ENCODE assay signal across 8 cellular contexts in the genomic region with DNA sequence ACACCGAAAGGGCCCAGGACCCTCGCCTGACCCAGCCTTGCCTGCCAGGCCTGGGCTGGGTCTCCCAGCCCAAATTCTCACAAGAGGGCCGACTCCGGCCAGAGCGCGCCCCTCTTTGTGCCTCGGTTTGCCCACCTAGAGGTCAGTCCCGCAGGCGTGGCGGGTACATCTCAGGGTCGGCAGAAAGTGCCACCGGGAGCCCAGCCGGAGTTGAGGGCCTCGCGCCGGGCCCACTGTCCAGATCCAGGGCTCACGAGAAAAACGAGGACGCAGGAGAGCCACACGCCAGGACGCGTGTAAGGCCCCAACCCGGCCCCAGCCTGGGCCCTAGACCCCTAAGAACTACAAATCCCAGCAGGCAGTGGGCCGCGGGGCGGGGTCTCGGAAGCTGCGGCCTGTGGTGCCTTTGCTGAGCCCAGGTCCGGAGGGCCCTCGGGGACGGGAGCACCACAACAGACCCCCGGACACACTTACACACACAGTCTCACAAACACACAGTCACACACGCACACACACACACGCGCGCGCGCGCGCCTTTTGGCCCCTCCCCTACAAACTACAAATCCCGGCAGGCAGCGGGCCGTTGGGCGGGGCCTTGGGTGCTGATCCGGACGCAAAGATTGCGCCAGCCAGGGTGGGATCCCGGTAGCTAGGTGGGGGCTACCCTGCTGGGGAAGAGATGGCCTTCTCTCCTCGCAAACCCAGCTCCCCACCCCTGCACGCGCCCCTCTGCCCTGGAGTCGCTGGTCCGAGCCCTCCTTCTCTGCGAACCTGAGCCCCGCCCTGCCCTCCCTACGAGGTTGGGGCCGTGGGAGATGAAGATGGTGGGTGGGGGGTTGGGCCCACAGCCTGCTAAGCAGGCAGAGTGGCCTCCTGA. TPM values are rescaled to one million over a fixed set of nuclear protein-coding genes. Genes with fewer than 3 reads are reported as not detected.
DNase-seq lines count a peak whose midpoint lies in the region; ATAC-seq and TF ChIP-seq lines count a peak whose summit lies in the region.

Gene SH2D6 (plus strand): TSS at position 583 of the 877 bp plus-strand sequence. CDS start 10,752 bp downstream, outside the sequence.

- peak within 1 kb of the TSS; percentile 95 for H3K27ac Mint-ChIP-seq in activated CD4-positive, alpha-beta T cell treated with anti-CD3 and anti-CD28 coated beads for 36 hours

- H3K27me3 Mint-ChIP-seq in activated CD4-positive, alpha-beta T cell treated with anti-CD3 and anti-CD28 coated beads for 36 hours: no peaks in the 10 kb centered on the region

- intact Hi-C loops in activated CD4-positive, alpha-beta T cell treated with anti-CD3 and anti-CD28 coated beads for 36 hours (cut with DNase I, micrococcal nuclease): loop anchor here (1.0 to 10.0 kb wide), 8 partner anchors 19 to 961 kb away; partner anchors contain the start of genes ELMOD3 (in 2 of the 2), RETSAT (in 2 of the 2), GGCX (in 1 of the 2) and IMMT (in 1 of the 2)
- intact Hi-C loops in left colon (cut with DNase I, micrococcal nuclease): no loop called here

- H3K27ac ChIP-seq in cingulate gyrus (ENCODE audit: low read depth, low read length): peak within 1 kb of the TSS; percentile 99

- CTCF ChIA-PET in activated CD4-positive, alpha-beta T cell treated with anti-CD3 and anti-CD28 coated beads for 36 hours (lab: Charles Lee): interaction anchor here (0.6 to 12.3 kb wide), 9 partner anchors 10 to 134 kb away, joined by 3 to 205 read pairs (median 5); partner anchors contain the start of gene MAT2A

- peak within 1 kb of the TSS; percentile 80 for H3K4me3 ChIP-seq in AG10803 (ENCODE audit: low read length)

- peaks cover 30% of the 10 kb centered on the region for H3K4me1 Mint-ChIP-seq in activated CD4-positive, alpha-beta T cell treated with anti-CD3 and anti-CD28 coated beads for 36 hours

- POLR2A ChIA-PET in activated CD4-positive, alpha-beta T cell treated with anti-CD3 and anti-CD28 coated beads for 36 hours (lab: Charles Lee): interaction anchor here (0.6 to 2.7 kb wide), 7 partner anchors 20 to 177 kb away, joined by 3 to 26 read pairs (median 8); partner anchors contain the start of genes MAT2A and RNF181

- H3K36me3 Mint-ChIP-seq in activated CD4-positive, alpha-beta T cell treated with anti-CD3 and anti-CD28 coated beads for 36 hours (ENCODE audit: low read depth): no peaks in the 10 kb centered on the region

- peak within 1 kb of the TSS; percentile 85 for H3K4me3 Mint-ChIP-seq in activated CD4-positive, alpha-beta T cell treated with anti-CD3 and anti-CD28 coated beads for 36 hours

- no peaks in the 10 kb centered on the region for H3K9me3 Mint-ChIP-seq in activated CD4-positive, alpha-beta T cell treated with anti-CD3 and anti-CD28 coated beads for 36 hours (ENCODE audit: low read depth)

- no peak for TF ChIP-seq CTCF in AG10803 (conservative IDR thresholded peaks at IDR 0.05; ENCODE audit: low read length)

- DNase-seq in AG10803 (ENCODE audit: low read depth) (peak; percentile 86), NCI-H345 (lab: John Stamatoyannopoulos, UW) (peak; percentile 86), left colon (peak; percentile 82 to 92)
- peak; percentile 91 for DNase-seq in activated CD4-positive, alpha-beta T cell treated with anti-CD3 and anti-CD28 coated beads for 36 hours
- DNase-seq in stimulated activated CD4-positive, alpha-beta T cell treated with anti-CD3 and anti-CD28 coated beads, Interleukin-1b, Interleukin-23, amount 100 ng/mL, for 4 hours (ENCODE audit: low read depth in 2 of 2): peak; percentile 68 to 83

- ATAC-seq in GM18907 (IDR thresholded peaks at IDR 0.05; ENCODE audit: unreplicated experiment) (peak; percentile 86), HG03108 (IDR thresholded peaks at IDR 0.05; ENCODE audit: unreplicated experiment) (peak; percentile 70), left colon (peak; percentile 60)
- ATAC-seq in activated CD4-positive, alpha-beta T cell treated with anti-CD3 and anti-CD28 coated beads for 36 hours: peak; percentile 82

RNA-seq across cellular contexts. Expression of gene SH2D6, which starts in this region (rescaled TPM):
- 1 to 10 TPM; 1.7 to 2.2 TPM for total RNA-seq in activated CD4-positive, alpha-beta T cell treated with anti-CD3 and anti-CD28 coated beads for 36 hours
- total RNA-seq in left colon: 1 to 10 TPM; 4.7 to 6.3 TPM

Comparison
In these comparisons a context has a peak if more than half of its experiments do, and no peak if none do; other contexts are left out.
1. Peak in every context shown above with its lines: DNase-seq, ATAC-seq, H3K4me3 ChIP-seq and H3K27ac ChIP-seq.
2. intact Hi-C loops: an anchor here in activated CD4-positive, alpha-beta T cell treated with anti-CD3 and anti-CD28 coated beads for 36 hours (1.0 to 10.0 kb wide); none called in left colon.